Comparison of ENCODE assay signal across 1 cellular context in the genomic region with DNA sequence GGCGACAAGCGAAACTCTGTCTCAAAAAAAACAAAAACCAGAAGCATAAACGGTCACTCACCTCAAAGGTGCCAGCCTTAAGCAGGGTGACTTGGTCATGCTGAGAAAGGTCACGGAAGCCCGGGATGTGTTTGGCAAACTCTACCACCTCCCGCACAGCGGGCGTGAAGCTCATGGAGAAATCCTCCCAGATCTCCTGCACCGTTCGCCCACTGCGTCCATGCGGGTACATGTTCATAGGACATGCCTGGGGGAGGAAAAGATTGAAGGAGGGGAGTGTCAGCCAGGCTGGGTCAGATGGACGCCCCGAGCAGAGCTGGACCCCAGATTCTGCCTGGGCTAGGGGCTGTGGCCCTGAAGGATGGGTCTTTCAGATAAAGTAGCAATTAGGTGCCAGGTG.
TF ChIP-seq lines count a peak whose summit lies in the region.

No MANE protein-coding gene starts in this region.

TF ChIP-seq in liver, 16 proteins besides CTCF, POLR2A, EP300 and RAD21 (continued from another document):
- TF ChIP-seq, protein P1, sequence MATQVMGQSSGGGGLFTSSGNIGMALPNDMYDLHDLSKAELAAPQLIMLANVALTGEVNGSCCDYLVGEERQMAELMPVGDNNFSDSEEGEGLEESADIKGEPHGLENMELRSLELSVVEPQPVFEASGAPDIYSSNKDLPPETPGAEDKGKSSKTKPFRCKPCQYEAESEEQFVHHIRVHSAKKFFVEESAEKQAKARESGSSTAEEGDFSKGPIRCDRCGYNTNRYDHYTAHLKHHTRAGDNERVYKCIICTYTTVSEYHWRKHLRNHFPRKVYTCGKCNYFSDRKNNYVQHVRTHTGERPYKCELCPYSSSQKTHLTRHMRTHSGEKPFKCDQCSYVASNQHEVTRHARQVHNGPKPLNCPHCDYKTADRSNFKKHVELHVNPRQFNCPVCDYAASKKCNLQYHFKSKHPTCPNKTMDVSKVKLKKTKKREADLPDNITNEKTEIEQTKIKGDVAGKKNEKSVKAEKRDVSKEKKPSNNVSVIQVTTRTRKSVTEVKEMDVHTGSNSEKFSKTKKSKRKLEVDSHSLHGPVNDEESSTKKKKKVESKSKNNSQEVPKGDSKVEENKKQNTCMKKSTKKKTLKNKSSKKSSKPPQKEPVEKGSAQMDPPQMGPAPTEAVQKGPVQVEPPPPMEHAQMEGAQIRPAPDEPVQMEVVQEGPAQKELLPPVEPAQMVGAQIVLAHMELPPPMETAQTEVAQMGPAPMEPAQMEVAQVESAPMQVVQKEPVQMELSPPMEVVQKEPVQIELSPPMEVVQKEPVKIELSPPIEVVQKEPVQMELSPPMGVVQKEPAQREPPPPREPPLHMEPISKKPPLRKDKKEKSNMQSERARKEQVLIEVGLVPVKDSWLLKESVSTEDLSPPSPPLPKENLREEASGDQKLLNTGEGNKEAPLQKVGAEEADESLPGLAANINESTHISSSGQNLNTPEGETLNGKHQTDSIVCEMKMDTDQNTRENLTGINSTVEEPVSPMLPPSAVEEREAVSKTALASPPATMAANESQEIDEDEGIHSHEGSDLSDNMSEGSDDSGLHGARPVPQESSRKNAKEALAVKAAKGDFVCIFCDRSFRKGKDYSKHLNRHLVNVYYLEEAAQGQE (IDR thresholded peaks at IDR 0.05), result no peak
